27 cellular contexts compared by ENCODE assay signal in genomic region chr14:28344381-28344780, GRCh38.
A peak's percentile ranks its signal among the peaks of the same experiment; 100 is the strongest.
DNase-seq lines count a peak whose midpoint lies in the region; ATAC-seq and TF ChIP-seq lines count a peak whose summit lies in the region.
"Had no signal": no experiment of that assay in that cellular context is flagged by ENCODE, and none has a peak within 500 bp of the region (broad histone marks: within the 10 kb centered on the region; RNA-seq: fewer than 3 reads in every experiment).

No MANE protein-coding gene starts in this region.

- H3K36me3 ChIP-seq in mammary epithelial cell (ENCODE audit: insufficient read depth, low read length), result no peaks in the 10 kb centered on the region
- H3K36me3 ChIP-seq: gastroesophageal sphincter, thoracic aorta had no signal

- dilution Hi-C loops in mammary epithelial cell (cut with HindIII; ENCODE audit: low sequenced_read_pairs), result no loop called here

- DNase-seq in DMS53 (lab: John Stamatoyannopoulos, UW) (peak; percentile 78), NCI-H460 (ENCODE audit: extremely low read depth, low read depth) (peak; percentile 6), mammary epithelial cell (peak; percentile 75), foreskin keratinocyte (peak; percentile 40 to 79), NCI-H748 treated with DMSO at 0.1 percent for 48 hours (lab: John Stamatoyannopoulos, UW) (no peak), activated T-cell treated with anti-CD3 and anti-CD28 coated beads for 4 hours (no peak)
- DNase-seq in activated T-cell treated with anti-CD3 and anti-CD28 coated beads, Interleukin-2, amount 50 U/mL, for 4 hours, result no peak
- DNase-seq: activated CD4-positive, alpha-beta T cell treated with anti-CD3 and anti-CD28 coated beads for 4 hours; activated gamma-delta T cell treated with Interleukin-2 at 50 U/mL for 16 hours; activated naive CD8-positive, alpha-beta T cell treated with anti-CD3 and anti-CD28 coated beads, Interleukin-2, amount 50 U/mL, for 24 hours; activated T-cell treated with anti-CD3 and anti-CD28 coated beads, Interleukin-2, amount 50 U/mL, for 1 hour; CD8-positive, alpha-beta T cell; DMS 273 treated with DMSO at 0.1 percent for 48 hours; H9; NCI-H1417; NCI-H2081; NCI-H2227 treated with DMSO at 0.1 percent for 48 hours; T-helper 2 cell had no signal

- ATAC-seq in foreskin keratinocyte (peak; percentile 98), HG03469 (IDR thresholded peaks at IDR 0.05; ENCODE audit: unreplicated experiment) (no peak)
- no peak for ATAC-seq in activated T-cell treated with anti-CD3 and anti-CD28 coated beads, Interleukin-2, amount 50 U/mL, for 4 hours
- ATAC-seq: activated naive CD8-positive, alpha-beta T cell treated with anti-CD3 and anti-CD28 coated beads, Interleukin-2, amount 50 U/mL, for 24 hours; CD8-positive, alpha-beta T cell; gastroesophageal sphincter; Right ventricle myocardium inferior; SK-N-SH treated with all-trans-retinoic acid at 6 μM for 48 hours had no signal

- no peaks in the 10 kb centered on the region for H4K20me1 ChIP-seq in mammary epithelial cell (ENCODE audit: insufficient read depth, low read length)

- H3K9me3 ChIP-seq in mammary epithelial cell (replicated peaks; ENCODE audit: insufficient read depth, low read length), result no peaks in the 10 kb centered on the region
- H3K9me3 ChIP-seq: gastroesophageal sphincter, thoracic aorta had no signal

- no peaks in the 10 kb centered on the region for H3K4me1 Mint-ChIP-seq in activated T-cell treated with anti-CD3 and anti-CD28 coated beads, Interleukin-2, amount 50 U/mL, for 4 hours (ENCODE audit: low read depth)
- H3K4me1 Mint-ChIP-seq: activated naive CD8-positive, alpha-beta T cell treated with anti-CD3 and anti-CD28 coated beads, Interleukin-2, amount 50 U/mL, for 24 hours; H9; nephron had no signal

- TF ChIP-seq CTCF in mammary epithelial cell (conservative IDR thresholded peaks at IDR 0.05 in 1 of 2, IDR thresholded peaks at IDR 0.05 in 1 of 2; ENCODE audit: extremely low read depth in 1 of 2, insufficient read depth in 1 of 2, low read depth in 1 of 2, low read length in 2 of 2) (no peak), foreskin keratinocyte (conservative IDR thresholded peaks at IDR 0.05) (no peak)

- no peak overlapping the region for H3K4me3 ChIP-seq in mammary epithelial cell (replicated peaks in 1 of 3; ENCODE audit: insufficient read depth in 1 of 3, low read depth in 2 of 3, low read length in 3 of 3)
- H3K4me3 ChIP-seq: gastroesophageal sphincter, lung, thoracic aorta had no signal

- no peaks in the 10 kb centered on the region for H3K36me3 Mint-ChIP-seq in activated T-cell treated with anti-CD3 and anti-CD28 coated beads, Interleukin-2, amount 50 U/mL, for 4 hours (ENCODE audit: insufficient read depth)
- H3K36me3 Mint-ChIP-seq: CD8-positive, alpha-beta T cell had no signal

- no peaks in the 10 kb centered on the region for H3K79me2 ChIP-seq in mammary epithelial cell (ENCODE audit: insufficient read depth, low read length)

- H3K9ac ChIP-seq in mammary epithelial cell (ENCODE audit: insufficient read depth, low read length), result no peak overlapping the region

- H3K27me3 ChIP-seq in mammary epithelial cell (ENCODE audit: insufficient read depth, low read length) (no peaks in the 10 kb centered on the region), foreskin keratinocyte (no peaks in the 10 kb centered on the region)
- H3K27me3 ChIP-seq: gastroesophageal sphincter had no signal

- H3K27ac ChIP-seq in mammary epithelial cell (ENCODE audit: insufficient read depth, low read depth, low read length) (no peak overlapping the region), foreskin keratinocyte (no peak overlapping the region)
- H3K27ac ChIP-seq: gastroesophageal sphincter, thoracic aorta, VCaP had no signal

- peaks cover 23% of the 10 kb centered on the region for H3K9me3 Mint-ChIP-seq in activated T-cell treated with anti-CD3 and anti-CD28 coated beads, Interleukin-2, amount 50 U/mL, for 4 hours
- H3K9me3 Mint-ChIP-seq: H9, nephron had no signal

- H3K27me3 Mint-ChIP-seq in activated T-cell treated with anti-CD3 and anti-CD28 coated beads, Interleukin-2, amount 50 U/mL, for 4 hours (ENCODE audit: low read depth), result no peaks in the 10 kb centered on the region
- H3K27me3 Mint-ChIP-seq: activated naive CD8-positive, alpha-beta T cell treated with anti-CD3 and anti-CD28 coated beads, Interleukin-2, amount 50 U/mL, for 24 hours; stimulated activated naive CD8-positive, alpha-beta T cell treated with anti-CD3 and anti-CD28 coated beads, Interleukin-15, Interleukin-2, amounts not matched to agents 100 ng/mL and 50 ng/mL, for 24 hours had no signal

- no peak overlapping the region for H3K4me2 ChIP-seq in mammary epithelial cell (ENCODE audit: insufficient read depth, low read depth, low read length)

- CTCF ChIA-PET in mammary epithelial cell (lab: Charles Lee; ENCODE audit: low non-redundant PET), result no interaction called here

- BruUV-seq in mammary epithelial cell (replicated peaks; lab: Mats Ljungman, UMichigan), result no TSS peak

- in situ Hi-C loops in mammary epithelial cell (cut with MboI; ENCODE audit: low sequenced_read_pairs in 2 of 2), result no loop called here

- H3K4me3 Mint-ChIP-seq in activated T-cell treated with anti-CD3 and anti-CD28 coated beads, Interleukin-2, amount 50 U/mL, for 4 hours, result no peak overlapping the region
- H3K4me3 Mint-ChIP-seq: activated naive CD8-positive, alpha-beta T cell treated with anti-CD3 and anti-CD28 coated beads, Interleukin-2, amount 50 U/mL, for 24 hours; CD8-positive, alpha-beta T cell; H9; nephron; stimulated activated naive CD8-positive, alpha-beta T cell treated with anti-CD3 and anti-CD28 coated beads, Interleukin-15, Interleukin-2, amounts not matched to agents 100 ng/mL and 50 ng/mL, for 24 hours had no signal

- H2AFZ ChIP-seq in mammary epithelial cell (ENCODE audit: low read depth, low read length), result no peak overlapping the region

- H3K4me1 ChIP-seq in mammary epithelial cell (ENCODE audit: insufficient read depth, low read length) (peaks cover 6% of the 10 kb centered on the region), foreskin keratinocyte (peaks cover 12% of the 10 kb centered on the region)
- H3K4me1 ChIP-seq: gastroesophageal sphincter had no signal

- intact Hi-C loops in mammary epithelial cell (cut with micrococcal nuclease), result no loop called here

Comparison
In these comparisons a context has a peak if more than half of its experiments do, and no peak if none do; other contexts are left out.
1. DNase-seq: peak in DMS53 (single experiment), NCI-H460 (single experiment), mammary epithelial cell (single experiment) and foreskin keratinocyte (2 of 2); none in activated T-cell treated with anti-CD3 and anti-CD28 coated beads, Interleukin-2, amount 50 U/mL, for 4 hours (single experiment), NCI-H748 treated with DMSO at 0.1 percent for 48 hours (single experiment) and activated T-cell treated with anti-CD3 and anti-CD28 coated beads for 4 hours (single experiment).